1 cellular context compared by ENCODE assay signal in the genomic region with DNA sequence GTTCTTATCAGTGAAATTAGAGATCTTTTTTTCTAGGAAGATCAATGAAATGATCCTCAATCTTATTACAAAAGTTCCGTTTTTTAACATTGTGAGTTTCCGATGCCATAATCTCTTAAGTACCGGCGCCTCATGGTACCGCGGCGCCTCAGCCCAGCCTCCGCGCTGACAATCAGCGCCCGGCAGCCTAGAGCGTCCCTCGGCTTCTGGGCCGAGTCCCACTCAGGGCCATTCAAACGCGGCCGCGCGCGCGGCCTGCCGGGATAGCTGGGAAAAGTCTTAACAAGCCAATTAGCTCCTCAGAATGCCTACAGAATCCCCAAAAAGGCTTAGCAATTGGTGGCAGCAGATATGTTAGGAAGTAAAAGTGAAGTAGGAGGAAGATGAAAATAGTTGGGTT.
TF ChIP-seq lines count a peak whose summit lies in the region.

No MANE protein-coding gene starts in this region.

TF ChIP-seq in K562, 482 proteins besides CTCF, POLR2A, EP300 and RAD21 (continued from another document and continues in another):
- TF ChIP-seq, protein P1, sequence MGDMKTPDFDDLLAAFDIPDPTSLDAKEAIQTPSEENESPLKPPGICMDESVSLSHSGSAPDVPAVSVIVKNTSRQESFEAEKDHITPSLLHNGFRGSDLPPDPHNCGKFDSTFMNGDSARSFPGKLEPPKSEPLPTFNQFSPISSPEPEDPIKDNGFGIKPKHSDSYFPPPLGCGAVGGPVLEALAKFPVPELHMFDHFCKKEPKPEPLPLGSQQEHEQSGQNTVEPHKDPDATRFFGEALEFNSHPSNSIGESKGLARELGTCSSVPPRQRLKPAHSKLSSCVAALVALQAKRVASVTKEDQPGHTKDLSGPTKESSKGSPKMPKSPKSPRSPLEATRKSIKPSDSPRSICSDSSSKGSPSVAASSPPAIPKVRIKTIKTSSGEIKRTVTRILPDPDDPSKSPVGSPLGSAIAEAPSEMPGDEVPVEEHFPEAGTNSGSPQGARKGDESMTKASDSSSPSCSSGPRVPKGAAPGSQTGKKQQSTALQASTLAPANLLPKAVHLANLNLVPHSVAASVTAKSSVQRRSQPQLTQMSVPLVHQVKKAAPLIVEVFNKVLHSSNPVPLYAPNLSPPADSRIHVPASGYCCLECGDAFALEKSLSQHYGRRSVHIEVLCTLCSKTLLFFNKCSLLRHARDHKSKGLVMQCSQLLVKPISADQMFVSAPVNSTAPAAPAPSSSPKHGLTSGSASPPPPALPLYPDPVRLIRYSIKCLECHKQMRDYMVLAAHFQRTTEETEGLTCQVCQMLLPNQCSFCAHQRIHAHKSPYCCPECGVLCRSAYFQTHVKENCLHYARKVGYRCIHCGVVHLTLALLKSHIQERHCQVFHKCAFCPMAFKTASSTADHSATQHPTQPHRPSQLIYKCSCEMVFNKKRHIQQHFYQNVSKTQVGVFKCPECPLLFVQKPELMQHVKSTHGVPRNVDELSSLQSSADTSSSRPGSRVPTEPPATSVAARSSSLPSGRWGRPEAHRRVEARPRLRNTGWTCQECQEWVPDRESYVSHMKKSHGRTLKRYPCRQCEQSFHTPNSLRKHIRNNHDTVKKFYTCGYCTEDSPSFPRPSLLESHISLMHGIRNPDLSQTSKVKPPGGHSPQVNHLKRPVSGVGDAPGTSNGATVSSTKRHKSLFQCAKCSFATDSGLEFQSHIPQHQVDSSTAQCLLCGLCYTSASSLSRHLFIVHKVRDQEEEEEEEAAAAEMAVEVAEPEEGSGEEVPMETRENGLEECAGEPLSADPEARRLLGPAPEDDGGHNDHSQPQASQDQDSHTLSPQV (IDR thresholded peaks at IDR 0.05), result peak; percentile 82
- TF ChIP-seq RB1 (IDR thresholded peaks at IDR 0.05; ENCODE audit: low read depth) (0 out of 2 replicates have a peak, but pooled peaks have one; percentile 46), KHSRP (IDR thresholded peaks at IDR 0.05) (no peak), RBBP5 (IDR thresholded peaks at IDR 0.05; ENCODE audit: borderline replicate concordance, insufficient read depth, low read length, poor library complexity, severe bottlenecking) (peak; percentile 31), ATF1 (CRISPR knock-in tag; IDR thresholded peaks at IDR 0.05) (no peak), ATF1 (tag; IDR thresholded peaks at IDR 0.05) (peak; percentile 25; the same call in 1 of the 2 replicates), MYC (IDR thresholded peaks at IDR 0.05; ENCODE audit: low read depth, low read length) (peak; percentile 37; the same call in 1 of the 2 replicates), MYC (CRISPR knock-in tag; IDR thresholded peaks at IDR 0.05; ENCODE audit: borderline replicate concordance, low read depth) (no peak), NR4A1 (CRISPR knock-in tag; IDR thresholded peaks at IDR 0.05) (no peak), NR4A1 (tag; IDR thresholded peaks at IDR 0.05) (0 out of 2 replicates have a peak, but pooled peaks have one; percentile 33), ZKSCAN8 (CRISPR knock-in tag; IDR thresholded peaks at IDR 0.05) (no peak), ZNF551 (CRISPR knock-in tag; IDR thresholded peaks at IDR 0.05) (no peak), KDM5B (IDR thresholded peaks at IDR 0.05; ENCODE audit: insufficient replicate concordance, low read depth, low read length) (peak; percentile 41), MYBL2 (IDR thresholded peaks at IDR 0.05; ENCODE audit: low read depth) (peak; percentile 73), MYBL2 (CRISPR knock-in tag; IDR thresholded peaks at IDR 0.05; ENCODE audit: borderline replicate concordance) (no peak), POLR2B (IDR thresholded peaks at IDR 0.05; ENCODE audit: low read depth, partially characterized antibody) (peak; percentile 43), TAF1 (IDR thresholded peaks at IDR 0.05; ENCODE audit: control insufficient read depth, extremely low read depth, insufficient read depth, low read length, severe bottlenecking) (peak; percentile 66), ZNF3 (CRISPR knock-in tag; IDR thresholded peaks at IDR 0.05) (no peak)
- TF ChIP-seq, protein P2, sequence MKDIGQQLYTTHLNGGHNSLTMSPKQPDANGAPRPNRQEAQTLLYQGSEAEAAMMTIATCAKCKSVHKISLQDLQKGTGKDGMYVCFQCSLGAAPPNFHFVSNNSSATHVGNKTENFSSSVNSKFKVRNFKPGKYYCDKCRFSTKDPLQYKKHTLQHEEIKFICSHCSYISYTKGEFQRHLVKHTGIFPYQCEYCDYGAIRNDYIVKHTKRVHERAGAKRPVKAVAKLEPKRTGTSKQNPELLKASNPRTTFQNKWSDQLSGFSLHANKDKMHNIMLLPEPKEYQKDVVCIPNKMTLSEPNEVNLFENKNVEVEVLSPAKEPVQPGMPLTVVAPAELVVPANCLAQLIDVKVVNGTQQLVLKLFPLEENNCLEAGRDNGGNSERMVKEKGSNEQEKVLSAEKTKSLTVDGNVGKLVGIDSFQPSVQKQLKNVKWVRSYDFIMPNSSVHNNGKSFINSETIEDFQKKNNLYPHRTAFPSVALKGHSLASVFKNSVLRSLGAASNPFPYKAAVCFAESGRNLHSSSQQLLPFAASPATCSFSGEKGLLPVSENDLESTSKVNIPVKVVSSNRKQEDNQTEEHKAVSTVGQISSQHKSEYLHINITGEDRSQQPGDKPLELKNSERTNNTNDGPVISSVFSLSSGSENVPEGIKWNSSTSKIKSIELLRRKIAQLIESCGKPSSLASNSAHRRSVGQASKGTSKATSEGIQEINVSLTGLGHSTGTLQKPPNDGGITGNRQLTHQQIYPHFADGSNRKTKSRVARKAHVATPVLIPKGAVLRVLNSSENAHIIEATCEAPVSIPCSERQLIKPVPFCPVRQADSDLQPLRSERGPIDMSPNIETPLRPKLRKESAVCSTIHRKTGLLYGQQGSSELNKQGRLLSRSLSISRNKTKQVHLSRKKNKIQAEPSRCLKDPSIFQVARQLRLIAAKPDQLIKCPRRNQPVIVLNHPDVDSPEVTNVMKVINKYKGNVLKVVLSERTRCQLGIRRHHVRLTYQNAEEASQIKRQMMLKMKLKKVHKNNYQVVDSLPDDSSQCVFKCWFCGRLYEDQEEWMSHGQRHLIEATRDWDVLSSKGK (CRISPR knock-in tag; IDR thresholded peaks at IDR 0.05), result no peak
- TF ChIP-seq, protein P3, sequence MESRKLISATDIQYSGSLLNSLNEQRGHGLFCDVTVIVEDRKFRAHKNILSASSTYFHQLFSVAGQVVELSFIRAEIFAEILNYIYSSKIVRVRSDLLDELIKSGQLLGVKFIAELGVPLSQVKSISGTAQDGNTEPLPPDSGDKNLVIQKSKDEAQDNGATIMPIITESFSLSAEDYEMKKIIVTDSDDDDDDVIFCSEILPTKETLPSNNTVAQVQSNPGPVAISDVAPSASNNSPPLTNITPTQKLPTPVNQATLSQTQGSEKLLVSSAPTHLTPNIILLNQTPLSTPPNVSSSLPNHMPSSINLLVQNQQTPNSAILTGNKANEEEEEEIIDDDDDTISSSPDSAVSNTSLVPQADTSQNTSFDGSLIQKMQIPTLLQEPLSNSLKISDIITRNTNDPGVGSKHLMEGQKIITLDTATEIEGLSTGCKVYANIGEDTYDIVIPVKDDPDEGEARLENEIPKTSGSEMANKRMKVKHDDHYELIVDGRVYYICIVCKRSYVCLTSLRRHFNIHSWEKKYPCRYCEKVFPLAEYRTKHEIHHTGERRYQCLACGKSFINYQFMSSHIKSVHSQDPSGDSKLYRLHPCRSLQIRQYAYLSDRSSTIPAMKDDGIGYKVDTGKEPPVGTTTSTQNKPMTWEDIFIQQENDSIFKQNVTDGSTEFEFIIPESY (CRISPR knock-in tag; IDR thresholded peaks at IDR 0.05), result peak; percentile 42; the same call in 1 of the 2 replicates
- TF ChIP-seq, protein P4, sequence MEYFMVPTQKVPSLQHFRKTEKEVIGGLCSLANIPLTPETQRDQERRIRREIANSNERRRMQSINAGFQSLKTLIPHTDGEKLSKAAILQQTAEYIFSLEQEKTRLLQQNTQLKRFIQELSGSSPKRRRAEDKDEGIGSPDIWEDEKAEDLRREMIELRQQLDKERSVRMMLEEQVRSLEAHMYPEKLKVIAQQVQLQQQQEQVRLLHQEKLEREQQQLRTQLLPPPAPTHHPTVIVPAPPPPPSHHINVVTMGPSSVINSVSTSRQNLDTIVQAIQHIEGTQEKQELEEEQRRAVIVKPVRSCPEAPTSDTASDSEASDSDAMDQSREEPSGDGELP (CRISPR knock-in tag; IDR thresholded peaks at IDR 0.05; ENCODE audit: borderline replicate concordance), result peak; percentile 24; the same call in 1 of the 2 replicates
- TF ChIP-seq, protein P5, sequence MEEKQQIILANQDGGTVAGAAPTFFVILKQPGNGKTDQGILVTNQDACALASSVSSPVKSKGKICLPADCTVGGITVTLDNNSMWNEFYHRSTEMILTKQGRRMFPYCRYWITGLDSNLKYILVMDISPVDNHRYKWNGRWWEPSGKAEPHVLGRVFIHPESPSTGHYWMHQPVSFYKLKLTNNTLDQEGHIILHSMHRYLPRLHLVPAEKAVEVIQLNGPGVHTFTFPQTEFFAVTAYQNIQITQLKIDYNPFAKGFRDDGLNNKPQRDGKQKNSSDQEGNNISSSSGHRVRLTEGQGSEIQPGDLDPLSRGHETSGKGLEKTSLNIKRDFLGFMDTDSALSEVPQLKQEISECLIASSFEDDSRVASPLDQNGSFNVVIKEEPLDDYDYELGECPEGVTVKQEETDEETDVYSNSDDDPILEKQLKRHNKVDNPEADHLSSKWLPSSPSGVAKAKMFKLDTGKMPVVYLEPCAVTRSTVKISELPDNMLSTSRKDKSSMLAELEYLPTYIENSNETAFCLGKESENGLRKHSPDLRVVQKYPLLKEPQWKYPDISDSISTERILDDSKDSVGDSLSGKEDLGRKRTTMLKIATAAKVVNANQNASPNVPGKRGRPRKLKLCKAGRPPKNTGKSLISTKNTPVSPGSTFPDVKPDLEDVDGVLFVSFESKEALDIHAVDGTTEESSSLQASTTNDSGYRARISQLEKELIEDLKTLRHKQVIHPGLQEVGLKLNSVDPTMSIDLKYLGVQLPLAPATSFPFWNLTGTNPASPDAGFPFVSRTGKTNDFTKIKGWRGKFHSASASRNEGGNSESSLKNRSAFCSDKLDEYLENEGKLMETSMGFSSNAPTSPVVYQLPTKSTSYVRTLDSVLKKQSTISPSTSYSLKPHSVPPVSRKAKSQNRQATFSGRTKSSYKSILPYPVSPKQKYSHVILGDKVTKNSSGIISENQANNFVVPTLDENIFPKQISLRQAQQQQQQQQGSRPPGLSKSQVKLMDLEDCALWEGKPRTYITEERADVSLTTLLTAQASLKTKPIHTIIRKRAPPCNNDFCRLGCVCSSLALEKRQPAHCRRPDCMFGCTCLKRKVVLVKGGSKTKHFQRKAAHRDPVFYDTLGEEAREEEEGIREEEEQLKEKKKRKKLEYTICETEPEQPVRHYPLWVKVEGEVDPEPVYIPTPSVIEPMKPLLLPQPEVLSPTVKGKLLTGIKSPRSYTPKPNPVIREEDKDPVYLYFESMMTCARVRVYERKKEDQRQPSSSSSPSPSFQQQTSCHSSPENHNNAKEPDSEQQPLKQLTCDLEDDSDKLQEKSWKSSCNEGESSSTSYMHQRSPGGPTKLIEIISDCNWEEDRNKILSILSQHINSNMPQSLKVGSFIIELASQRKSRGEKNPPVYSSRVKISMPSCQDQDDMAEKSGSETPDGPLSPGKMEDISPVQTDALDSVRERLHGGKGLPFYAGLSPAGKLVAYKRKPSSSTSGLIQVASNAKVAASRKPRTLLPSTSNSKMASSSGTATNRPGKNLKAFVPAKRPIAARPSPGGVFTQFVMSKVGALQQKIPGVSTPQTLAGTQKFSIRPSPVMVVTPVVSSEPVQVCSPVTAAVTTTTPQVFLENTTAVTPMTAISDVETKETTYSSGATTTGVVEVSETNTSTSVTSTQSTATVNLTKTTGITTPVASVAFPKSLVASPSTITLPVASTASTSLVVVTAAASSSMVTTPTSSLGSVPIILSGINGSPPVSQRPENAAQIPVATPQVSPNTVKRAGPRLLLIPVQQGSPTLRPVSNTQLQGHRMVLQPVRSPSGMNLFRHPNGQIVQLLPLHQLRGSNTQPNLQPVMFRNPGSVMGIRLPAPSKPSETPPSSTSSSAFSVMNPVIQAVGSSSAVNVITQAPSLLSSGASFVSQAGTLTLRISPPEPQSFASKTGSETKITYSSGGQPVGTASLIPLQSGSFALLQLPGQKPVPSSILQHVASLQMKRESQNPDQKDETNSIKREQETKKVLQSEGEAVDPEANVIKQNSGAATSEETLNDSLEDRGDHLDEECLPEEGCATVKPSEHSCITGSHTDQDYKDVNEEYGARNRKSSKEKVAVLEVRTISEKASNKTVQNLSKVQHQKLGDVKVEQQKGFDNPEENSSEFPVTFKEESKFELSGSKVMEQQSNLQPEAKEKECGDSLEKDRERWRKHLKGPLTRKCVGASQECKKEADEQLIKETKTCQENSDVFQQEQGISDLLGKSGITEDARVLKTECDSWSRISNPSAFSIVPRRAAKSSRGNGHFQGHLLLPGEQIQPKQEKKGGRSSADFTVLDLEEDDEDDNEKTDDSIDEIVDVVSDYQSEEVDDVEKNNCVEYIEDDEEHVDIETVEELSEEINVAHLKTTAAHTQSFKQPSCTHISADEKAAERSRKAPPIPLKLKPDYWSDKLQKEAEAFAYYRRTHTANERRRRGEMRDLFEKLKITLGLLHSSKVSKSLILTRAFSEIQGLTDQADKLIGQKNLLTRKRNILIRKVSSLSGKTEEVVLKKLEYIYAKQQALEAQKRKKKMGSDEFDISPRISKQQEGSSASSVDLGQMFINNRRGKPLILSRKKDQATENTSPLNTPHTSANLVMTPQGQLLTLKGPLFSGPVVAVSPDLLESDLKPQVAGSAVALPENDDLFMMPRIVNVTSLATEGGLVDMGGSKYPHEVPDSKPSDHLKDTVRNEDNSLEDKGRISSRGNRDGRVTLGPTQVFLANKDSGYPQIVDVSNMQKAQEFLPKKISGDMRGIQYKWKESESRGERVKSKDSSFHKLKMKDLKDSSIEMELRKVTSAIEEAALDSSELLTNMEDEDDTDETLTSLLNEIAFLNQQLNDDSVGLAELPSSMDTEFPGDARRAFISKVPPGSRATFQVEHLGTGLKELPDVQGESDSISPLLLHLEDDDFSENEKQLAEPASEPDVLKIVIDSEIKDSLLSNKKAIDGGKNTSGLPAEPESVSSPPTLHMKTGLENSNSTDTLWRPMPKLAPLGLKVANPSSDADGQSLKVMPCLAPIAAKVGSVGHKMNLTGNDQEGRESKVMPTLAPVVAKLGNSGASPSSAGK (IDR thresholded peaks at IDR 0.05), result peak; percentile 61; the same call in 1 of the 2 replicates
- TF ChIP-seq, protein P6, sequence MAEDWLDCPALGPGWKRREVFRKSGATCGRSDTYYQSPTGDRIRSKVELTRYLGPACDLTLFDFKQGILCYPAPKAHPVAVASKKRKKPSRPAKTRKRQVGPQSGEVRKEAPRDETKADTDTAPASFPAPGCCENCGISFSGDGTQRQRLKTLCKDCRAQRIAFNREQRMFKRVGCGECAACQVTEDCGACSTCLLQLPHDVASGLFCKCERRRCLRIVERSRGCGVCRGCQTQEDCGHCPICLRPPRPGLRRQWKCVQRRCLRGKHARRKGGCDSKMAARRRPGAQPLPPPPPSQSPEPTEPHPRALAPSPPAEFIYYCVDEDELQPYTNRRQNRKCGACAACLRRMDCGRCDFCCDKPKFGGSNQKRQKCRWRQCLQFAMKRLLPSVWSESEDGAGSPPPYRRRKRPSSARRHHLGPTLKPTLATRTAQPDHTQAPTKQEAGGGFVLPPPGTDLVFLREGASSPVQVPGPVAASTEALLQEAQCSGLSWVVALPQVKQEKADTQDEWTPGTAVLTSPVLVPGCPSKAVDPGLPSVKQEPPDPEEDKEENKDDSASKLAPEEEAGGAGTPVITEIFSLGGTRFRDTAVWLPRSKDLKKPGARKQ (CRISPR knock-in tag; IDR thresholded peaks at IDR 0.05), result no peak
- TF ChIP-seq, protein P7, sequence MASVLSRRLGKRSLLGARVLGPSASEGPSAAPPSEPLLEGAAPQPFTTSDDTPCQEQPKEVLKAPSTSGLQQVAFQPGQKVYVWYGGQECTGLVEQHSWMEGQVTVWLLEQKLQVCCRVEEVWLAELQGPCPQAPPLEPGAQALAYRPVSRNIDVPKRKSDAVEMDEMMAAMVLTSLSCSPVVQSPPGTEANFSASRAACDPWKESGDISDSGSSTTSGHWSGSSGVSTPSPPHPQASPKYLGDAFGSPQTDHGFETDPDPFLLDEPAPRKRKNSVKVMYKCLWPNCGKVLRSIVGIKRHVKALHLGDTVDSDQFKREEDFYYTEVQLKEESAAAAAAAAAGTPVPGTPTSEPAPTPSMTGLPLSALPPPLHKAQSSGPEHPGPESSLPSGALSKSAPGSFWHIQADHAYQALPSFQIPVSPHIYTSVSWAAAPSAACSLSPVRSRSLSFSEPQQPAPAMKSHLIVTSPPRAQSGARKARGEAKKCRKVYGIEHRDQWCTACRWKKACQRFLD (CRISPR knock-in tag; IDR thresholded peaks at IDR 0.05), result peak; percentile 48; the same call in 1 of the 2 replicates
